Comparison of ENCODE assay signal across 8 cellular contexts in the genomic region with DNA sequence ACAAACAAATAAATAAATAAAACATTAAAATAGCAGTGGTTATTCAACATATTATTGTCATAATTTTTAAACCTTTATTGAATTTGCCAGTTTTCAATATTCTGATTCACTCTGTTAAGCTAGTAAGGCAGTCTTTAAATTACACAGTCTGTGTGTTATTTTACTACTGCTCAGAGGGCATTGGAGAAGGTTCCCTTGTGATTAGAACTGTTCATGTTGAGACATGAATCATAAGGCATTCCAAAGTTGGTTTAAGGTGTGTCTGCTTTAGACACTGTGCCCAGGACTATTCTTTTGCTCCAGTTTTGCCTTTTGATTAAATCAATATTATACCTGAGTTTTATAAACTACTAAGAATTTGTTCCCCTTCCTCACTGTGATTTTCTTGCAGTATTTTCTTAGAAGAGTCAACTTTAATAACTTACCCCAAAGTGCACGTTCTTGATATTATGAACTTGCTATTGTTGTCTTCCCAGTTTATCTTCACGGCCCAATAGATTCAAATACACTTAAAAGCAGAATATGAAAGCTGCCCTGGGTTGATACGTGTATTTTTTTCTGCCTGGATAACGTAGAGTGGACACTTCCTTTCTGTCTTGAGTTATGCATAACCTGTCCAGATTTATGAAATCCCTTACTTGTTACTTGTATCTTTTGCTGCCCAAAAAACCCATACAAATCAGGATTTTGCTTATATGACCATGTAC.
DNase-seq lines count a peak whose midpoint lies in the region; ATAC-seq, FAIRE-seq and TF ChIP-seq lines count a peak whose summit lies in the region.

No MANE protein-coding gene starts in this region.

- H3K4me1 Mint-ChIP-seq in activated B cell treated with CpG ODN at 0.5 μM for 24 hours (peaks cover 59% of the 10 kb centered on the region), Calu3 (ENCODE audit: low read depth, unreplicated experiment) (no peaks in the 10 kb centered on the region)

- TF ChIP-seq CTCF in activated B cell treated with CpG ODN at 0.5 μM for 24 hours (IDR thresholded peaks at IDR 0.05), result no peak
- no peak for TF ChIP-seq CTCF in kidney (IDR thresholded peaks at IDR 0.05; ENCODE audit: borderline replicate concordance, extremely low read depth, insufficient read depth)
- TF ChIP-seq CTCF in vagina (IDR thresholded peaks at IDR 0.05), result no peak
- TF ChIP-seq CTCF in Calu3 (IDR thresholded peaks at IDR 0.05; ENCODE audit: unreplicated experiment), result no peak

- no peak overlapping the region for H3K27ac ChIP-seq in right cardiac atrium (ENCODE audit: low read length)
- H3K27ac ChIP-seq in kidney (ENCODE audit: low read depth in 2 of 2, low read length in 2 of 2), result peak overlapping the region in 1 of 2 donors; percentile 5
- H3K27ac ChIP-seq in vagina, result peak overlapping the region; percentile 17

- TF ChIP-seq POLR2A in vagina (IDR thresholded peaks at IDR 0.05), result no peak

- FAIRE-seq in kidney (lab: Jason Lieb, UNC) (no peak), HTR-8/SVneo (lab: Jason Lieb, UNC) (no peak)

- H3K9me3 ChIP-seq in right cardiac atrium (ENCODE audit: control insufficient read depth, low read length), result no peaks in the 10 kb centered on the region
- no peaks in the 10 kb centered on the region for H3K9me3 ChIP-seq in kidney (ENCODE audit: control insufficient read depth in 1 of 2, low read length in 2 of 2)
- H3K9me3 ChIP-seq in vagina, result no peaks in the 10 kb centered on the region

- peaks cover 33% of the 10 kb centered on the region for H3K36me3 Mint-ChIP-seq in activated B cell treated with CpG ODN at 0.5 μM for 24 hours (ENCODE audit: low read depth)
- H3K36me3 Mint-ChIP-seq in Calu3 (ENCODE audit: insufficient read depth, unreplicated experiment), result no peaks in the 10 kb centered on the region

- peak overlapping the region; percentile 89 for H3K4me3 Mint-ChIP-seq in activated B cell treated with CpG ODN at 0.5 μM for 24 hours
- no peak overlapping the region for H3K4me3 Mint-ChIP-seq in Calu3 (ENCODE audit: low read depth, unreplicated experiment)

- H3K9me3 Mint-ChIP-seq in activated B cell treated with CpG ODN at 0.5 μM for 24 hours (no peaks in the 10 kb centered on the region), Calu3 (ENCODE audit: low read depth, unreplicated experiment) (no peaks in the 10 kb centered on the region)

- POLR2A ChIA-PET in activated B cell treated with CpG ODN at 0.5 μM for 24 hours (lab: Charles Lee), result interaction anchor here (0.6 to 13.7 kb wide), 8 partner anchors 10 to 1408 kb away, joined by 3 to 486 read pairs (median 44); no protein-coding TSS in a partner anchor

- H3K27me3 Mint-ChIP-seq in activated B cell treated with CpG ODN at 0.5 μM for 24 hours (no peaks in the 10 kb centered on the region), Calu3 (ENCODE audit: unreplicated experiment) (no peaks in the 10 kb centered on the region)

- ATAC-seq in right cardiac atrium (no peak), left cardiac atrium (no peak), activated B cell treated with CpG ODN at 0.5 μM for 24 hours (ENCODE audit: low read depth) (no peak), HG02642 (IDR thresholded peaks at IDR 0.05; ENCODE audit: poor library complexity, unreplicated experiment) (no peak)

- CTCF ChIA-PET in activated B cell treated with CpG ODN at 0.5 μM for 24 hours (lab: Charles Lee) (interaction anchor here (0.5 to 3.4 kb wide), 3 partner anchors 56 to 67 kb away, joined by 3 to 20 read pairs (median 16); no protein-coding TSS in a partner anchor), Calu3 (lab: Charles Lee) (no interaction called here)

- DNase-seq in right cardiac atrium, result no peak
- DNase-seq in left cardiac atrium, result no peak
- DNase-seq in activated B cell treated with CpG ODN at 0.5 μM for 24 hours, result no peak
- no peak for DNase-seq in kidney
- DNase-seq in vagina (ENCODE audit: extremely low spot score in 2 of 2), result no peak
- no peak for DNase-seq in Calu3
- DNase-seq in HTR-8/SVneo (ENCODE audit: insufficient read length, low spot score), result no peak

- intact Hi-C loops in right cardiac atrium (cut with DNase I) (no loop called here), left cardiac atrium (cut with DNase I) (no loop called here), activated B cell treated with CpG ODN at 0.5 μM for 24 hours (cut with micrococcal nuclease) (loop anchor here (5.0 kb wide), 3 partner anchors 257 to 1058 kb away; no protein-coding TSS in a partner anchor), kidney (cut with DNase I) (no loop called here), vagina (cut with DNase I) (no loop called here), Calu3 (cut with micrococcal nuclease; ENCODE audit: unreplicated experiment) (no loop called here)

- H3K27ac Mint-ChIP-seq in activated B cell treated with CpG ODN at 0.5 μM for 24 hours (peak overlapping the region; percentile 95), Calu3 (ENCODE audit: unreplicated experiment) (no peak overlapping the region)

- 49% methylated on average over 4 of the region's 4 CpGs for WGBS in right cardiac atrium

- peak overlapping the region; percentile 45 for H3K4me3 ChIP-seq in right cardiac atrium (ENCODE audit: low read length)
- H3K4me3 ChIP-seq in kidney (ENCODE audit: low read length in 2 of 2), result peak overlapping the region; percentile 66 to 76
- H3K4me3 ChIP-seq in vagina, result peak overlapping the region in 1 of 2 donors; percentile 7

- H3K4me1 ChIP-seq in right cardiac atrium (ENCODE audit: control insufficient read depth, insufficient read depth, low read length) (peaks cover 1% of the 10 kb centered on the region), kidney (ENCODE audit: control insufficient read depth in 1 of 2, insufficient read depth in 1 of 2, low read depth in 1 of 2, low read length in 2 of 2) (peaks cover 0 to 3% of the 10 kb centered on the region in 2 donors), vagina (peaks cover 6% of the 10 kb centered on the region)

- H3K9ac ChIP-seq in kidney (ENCODE audit: low read length in 2 of 2), result no peak overlapping the region

- no peaks in the 10 kb centered on the region for H3K27me3 ChIP-seq in right cardiac atrium (ENCODE audit: control insufficient read depth, insufficient read depth)
- H3K27me3 ChIP-seq in vagina, result no peaks in the 10 kb centered on the region

- no peaks in the 10 kb centered on the region for H3K36me3 ChIP-seq in kidney (ENCODE audit: control insufficient read depth in 1 of 2, insufficient read depth in 2 of 2, low read length in 2 of 2)
- no peaks in the 10 kb centered on the region for H3K36me3 ChIP-seq in vagina

- BruUV-seq in Calu3 (replicated peaks; lab: Mats Ljungman, UMichigan), result no TSS peak
